Comparison of ENCODE assay signal across 24 cellular contexts in genomic region chr5:119681734-119682133, GRCh38. TPM values are rescaled to one million over a fixed set of nuclear protein-coding genes. Genes with fewer than 3 reads are reported as not detected.
A peak's percentile ranks its signal among the peaks of the same experiment; 100 is the strongest.
DNase-seq lines count a peak whose midpoint lies in the region; ATAC-seq and TF ChIP-seq lines count a peak whose summit lies in the region.
"Had no signal": no experiment of that assay in that cellular context is flagged by ENCODE, and none has a peak within 500 bp of the region (broad histone marks: within the 10 kb centered on the region; RNA-seq: fewer than 3 reads in every experiment).

No MANE protein-coding gene starts in this region.

- WGBS in heart left ventricle, 4 donors, result 70 to 80% (median 75%) methylated on average over 2 of the region's 2 CpGs

- H3K36me3 Mint-ChIP-seq in dendritic cell treated with granulocyte-macrophage colony-stimulating factor and Interleukin-4, amounts not matched to agents 40 ng/mL and 50 ng/mL, for 4 days (ENCODE audit: low read depth), result no peaks in the 10 kb centered on the region
- H3K36me3 Mint-ChIP-seq: CD14-positive monocyte had no signal

- ATAC-seq in Right ventricle myocardium inferior (peak; percentile 16), heart left ventricle (no peak), upper lobe of right lung (peak; percentile 53), GM21360 (IDR thresholded peaks at IDR 0.05; ENCODE audit: unreplicated experiment) (no peak)

- intact Hi-C loops in Right ventricle myocardium inferior (cut with DNase I), result no loop called here
- intact Hi-C loops in heart left ventricle (cut with DNase I), result no loop called here
- intact Hi-C loops in dendritic cell treated with granulocyte-macrophage colony-stimulating factor and Interleukin-4, amounts not matched to agents 40 ng/mL and 50 ng/mL, for 4 days (cut with micrococcal nuclease), result no loop called here
- intact Hi-C loops in upper lobe of right lung (cut with DNase I), result no loop called here

- TF ChIP-seq POLR2A in heart left ventricle (IDR thresholded peaks at IDR 0.05) (no peak), NB4 (IDR thresholded peaks at IDR 0.05; ENCODE audit: extremely low read depth, insufficient read length) (no peak)

- H3K27ac ChIP-seq in heart left ventricle (no peak overlapping the region), upper lobe of right lung (no peak overlapping the region)
- H3K27ac ChIP-seq: RWPE1, SJCRH30 had no signal

- no peaks in the 10 kb centered on the region for H3K36me3 ChIP-seq in heart left ventricle
- no peaks in the 10 kb centered on the region for H3K36me3 ChIP-seq in upper lobe of right lung
- H3K36me3 ChIP-seq: HAP-1, SJCRH30 had no signal

- TF ChIP-seq CTCF in heart left ventricle (IDR thresholded peaks at IDR 0.05) (no peak), NB4 (IDR thresholded peaks at IDR 0.05; ENCODE audit: low read depth, low read length) (no peak), upper lobe of right lung (IDR thresholded peaks at IDR 0.05) (no peak)

- peak overlapping the region; percentile 55 for H3K27ac Mint-ChIP-seq in dendritic cell treated with granulocyte-macrophage colony-stimulating factor and Interleukin-4, amounts not matched to agents 40 ng/mL and 50 ng/mL, for 4 days

- H3K4me1 ChIP-seq in heart left ventricle (no peaks in the 10 kb centered on the region), upper lobe of right lung (no peaks in the 10 kb centered on the region)
- H3K4me1 ChIP-seq: HAP-1, SJCRH30 had no signal

- peaks cover 20% of the 10 kb centered on the region for H3K27me3 Mint-ChIP-seq in dendritic cell treated with granulocyte-macrophage colony-stimulating factor and Interleukin-4, amounts not matched to agents 40 ng/mL and 50 ng/mL, for 4 days

- H3K9me3 ChIP-seq in heart left ventricle (no peaks in the 10 kb centered on the region), upper lobe of right lung (no peaks in the 10 kb centered on the region)
- H3K9me3 ChIP-seq: HAP-1, SJCRH30 had no signal

- H3K4me3 ChIP-seq in heart left ventricle, result no peak overlapping the region
- H3K4me3 ChIP-seq in NB4 (ENCODE audit: low read depth, low read length), result no peak overlapping the region
- no peak overlapping the region for H3K4me3 ChIP-seq in upper lobe of right lung
- H3K4me3 ChIP-seq: HAP-1, SJCRH30 had no signal

- no peak overlapping the region for H3K4me3 Mint-ChIP-seq in dendritic cell treated with granulocyte-macrophage colony-stimulating factor and Interleukin-4, amounts not matched to agents 40 ng/mL and 50 ng/mL, for 4 days
- H3K4me3 Mint-ChIP-seq: CD14-positive monocyte had no signal

- H3K9me3 Mint-ChIP-seq in dendritic cell treated with granulocyte-macrophage colony-stimulating factor and Interleukin-4, amounts not matched to agents 40 ng/mL and 50 ng/mL, for 4 days, result peaks cover 10% of the 10 kb centered on the region

- DNase-seq in Right ventricle myocardium inferior (ENCODE audit: missing footprints) (no peak), heart left ventricle (no peak), NB4 (ENCODE audit: low read depth) (peak; percentile 2), upper lobe of right lung (no peak), NCI-H2227 (lab: John Stamatoyannopoulos, UW; ENCODE audit: unreplicated experiment) (no peak), DMS79 treated with DMSO at 0.1 percent for 48 hours (lab: John Stamatoyannopoulos, UW) (no peak)
- DNase-seq: AML-193, DMS53, EL, MM.1S, NCI-H1694, NCI-H2081 treated with DMSO at 0.1 percent for 48 hours, NCI-H2171 treated with DMSO at 0.1 percent for 48 hours, NCI-H446, NCI-H526, SW 1271 had no signal

- peaks cover 32% of the 10 kb centered on the region for H3K4me1 Mint-ChIP-seq in dendritic cell treated with granulocyte-macrophage colony-stimulating factor and Interleukin-4, amounts not matched to agents 40 ng/mL and 50 ng/mL, for 4 days (ENCODE audit: low read depth)

- H3K27me3 ChIP-seq in heart left ventricle (no peaks in the 10 kb centered on the region), upper lobe of right lung (no peaks in the 10 kb centered on the region)
- H3K27me3 ChIP-seq: SJCRH30 had no signal

RNA-seq across cellular contexts. Expression of gene FAM170A, which starts 52.4 kb away (rescaled TPM):
- not detected for total RNA-seq in Right ventricle myocardium inferior
- not detected for total RNA-seq in heart left ventricle
- polyA plus RNA-seq in heart left ventricle, result not detected
- total RNA-seq in upper lobe of right lung, result not detected
- total RNA-seq: A172, SJCRH30 had no signal
- polyA plus RNA-seq: AG04450, CD14-positive monocyte had no signal

Comparison
In these comparisons a context has a peak if more than half of its experiments do, and no peak if none do; other contexts are left out.
1. ATAC-seq: peak in Right ventricle myocardium inferior (single experiment) and upper lobe of right lung (single experiment); none in heart left ventricle (0 of 4) and GM21360 (single experiment).